26 cellular contexts compared by ENCODE assay signal in the genomic region with DNA sequence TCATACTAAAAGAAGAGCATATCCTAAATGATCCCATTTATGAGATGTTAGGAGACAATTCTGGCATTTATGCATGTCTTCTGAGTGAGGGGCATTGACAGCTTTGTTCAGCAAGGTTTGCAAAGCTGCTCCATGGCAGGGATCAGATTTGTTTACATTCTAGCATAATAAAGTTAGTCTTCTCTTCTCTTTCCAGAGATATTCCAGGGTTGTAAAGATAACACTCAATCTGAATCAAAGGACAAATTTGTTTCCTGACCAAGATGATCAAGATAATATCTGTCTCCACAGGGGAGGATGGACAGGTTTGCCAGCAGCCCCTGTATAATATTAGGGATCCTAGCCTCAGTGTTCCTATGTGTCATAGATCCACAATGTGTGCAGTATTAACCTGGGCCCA.
"Had no signal": no experiment of that assay in that cellular context is flagged by ENCODE, and none has a peak within 500 bp of the region (broad histone marks: within the 10 kb centered on the region; RNA-seq: fewer than 3 reads in every experiment).

No MANE protein-coding gene starts in this region.

- ATAC-seq: effector memory CD8-positive, alpha-beta T cell; esophagus mucosa; gastrocnemius medialis; heart left ventricle; left lung; left ventricle myocardium superior; lower lobe of right lung; naive thymus-derived CD4-positive, alpha-beta T cell had no signal

- FAIRE-seq: endometrium, kidney had no signal

- DNase-seq: colonic mucosa; cortex of kidney; effector CD8-positive, alpha-beta T cell; effector memory CD8-positive, alpha-beta T cell; endodermal cell; erythroblast; esophagus squamous epithelium; foreskin melanocyte; gastrocnemius medialis; glutamatergic neuron; heart left ventricle; hypothalamus; immature natural killer cell; islet precursor cell; kidney; kidney glomerular epithelial cell; left lung; left ventricle myocardium superior; lower lobe of right lung; mesenchymal stem cell; naive thymus-derived CD4-positive, alpha-beta T cell had no signal

- H3K4me1 Mint-ChIP-seq: immature natural killer cell; mesothelial cell of epicardium; naive thymus-derived CD4-positive, alpha-beta T cell had no signal

- H3K36me3 Mint-ChIP-seq: immature natural killer cell; naive thymus-derived CD4-positive, alpha-beta T cell had no signal

- H3K4me3 Mint-ChIP-seq: dendritic cell treated with granulocyte-macrophage colony-stimulating factor and Interleukin-4, amounts not matched to agents 40 ng/mL and 50 ng/mL, for 4 days; effector memory CD8-positive, alpha-beta T cell; endodermal cell; immature natural killer cell; mesothelial cell of epicardium; naive thymus-derived CD4-positive, alpha-beta T cell had no signal

- H3K27ac Mint-ChIP-seq: dendritic cell treated with granulocyte-macrophage colony-stimulating factor and Interleukin-4, amounts not matched to agents 40 ng/mL and 50 ng/mL, for 4 days; effector memory CD8-positive, alpha-beta T cell; endodermal cell; immature natural killer cell; mesothelial cell of epicardium; naive thymus-derived CD4-positive, alpha-beta T cell had no signal

- H3K4me3 ChIP-seq: colonic mucosa, esophagus squamous epithelium, gastrocnemius medialis, heart left ventricle, hepatocyte, left lung, lower lobe of right lung had no signal
